8 cellular contexts compared by ENCODE assay signal in the genomic region with DNA sequence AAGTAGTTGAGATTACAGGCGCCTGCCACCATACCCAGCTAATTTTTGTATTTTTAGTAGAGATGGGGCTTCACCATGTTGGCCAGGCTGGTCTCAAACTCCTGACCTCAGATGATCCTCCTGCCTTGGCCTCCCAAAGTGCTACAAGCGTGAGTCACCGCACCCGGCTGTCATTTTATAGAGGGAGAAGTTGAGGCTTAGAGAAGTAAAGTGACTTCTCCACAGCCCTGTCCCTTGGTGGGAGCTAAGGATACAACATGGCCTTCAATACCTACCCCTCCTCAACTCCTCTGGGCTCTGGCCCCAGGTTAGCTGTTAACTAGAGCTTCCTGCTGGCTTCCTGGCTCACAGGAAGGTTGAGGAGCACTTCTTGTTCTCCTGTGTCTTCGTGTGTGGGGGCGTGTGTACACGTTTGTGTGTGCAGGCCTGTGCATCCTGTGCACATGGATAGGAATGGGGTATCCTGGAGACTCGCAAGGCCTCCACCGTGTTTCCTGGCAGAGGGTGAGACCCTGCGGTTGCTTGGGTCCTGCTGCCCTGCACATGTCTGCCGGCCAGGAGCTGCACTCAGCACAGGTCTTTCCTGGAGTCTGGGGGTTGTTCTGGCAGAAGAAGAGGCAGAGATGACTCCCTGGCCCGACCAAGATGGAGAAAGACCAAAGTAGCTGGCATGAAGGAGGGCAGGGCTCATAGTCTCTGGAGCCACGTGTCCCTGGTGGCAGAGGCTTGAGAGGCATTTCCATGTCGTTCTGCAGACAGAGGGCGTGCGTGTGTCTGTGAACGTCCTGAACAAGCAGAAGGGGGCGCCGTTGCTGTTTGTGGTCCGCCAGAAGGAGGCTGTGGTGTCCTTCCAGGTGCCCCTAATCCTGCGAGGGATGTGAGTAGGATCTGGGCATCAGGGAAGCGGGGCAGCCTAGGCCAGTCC. TPM values are rescaled to one million over a fixed set of nuclear protein-coding genes. Genes with fewer than 3 reads are reported as not detected.
DNase-seq lines count a peak whose midpoint lies in the region; ATAC-seq and TF ChIP-seq lines count a peak whose summit lies in the region.

No MANE protein-coding gene starts in this region.

- no TSS peak for BruUV-seq in HCT116 (replicated peaks; lab: Mats Ljungman, UMichigan)

- H3K4me2 ChIP-seq in HCT116 (ENCODE audit: low read length): peak overlapping the region; percentile 89

- peaks cover 29% of the 10 kb centered on the region for H3K4me1 ChIP-seq in CD8-positive, alpha-beta memory T cell (ENCODE audit: insufficient read depth, low read length)
- peaks cover 24 to 37% of the 10 kb centered on the region in 2 experiments for H3K4me1 ChIP-seq in HCT116 (ENCODE audit: control insufficient read depth in 1 of 2, insufficient read depth in 2 of 2, low read length in 2 of 2)
- H3K4me1 ChIP-seq in left ventricle myocardium inferior: peaks cover 42% of the 10 kb centered on the region

- H3K9me3 ChIP-seq in CD8-positive, alpha-beta memory T cell (ENCODE audit: low read length): no peaks in the 10 kb centered on the region
- H3K9me3 ChIP-seq in HCT116 (ENCODE audit: control insufficient read depth in 1 of 2, insufficient read depth in 1 of 2, low read depth in 1 of 2, low read length in 2 of 2) (no peaks in the 10 kb centered on the region), left ventricle myocardium inferior (replicated peaks) (no peaks in the 10 kb centered on the region)

- H3K9me2 ChIP-seq in HCT116 (ENCODE audit: insufficient read depth): no peaks in the 10 kb centered on the region

- H3K9ac ChIP-seq in HCT116 (ENCODE audit: low read length): peak overlapping the region; percentile 50

- H4K20me1 ChIP-seq in HCT116 (ENCODE audit: insufficient read depth): no peaks in the 10 kb centered on the region

- CTCF ChIA-PET in CD8-positive, alpha-beta memory T cell (lab: Charles Lee): interaction anchor here (0.7 to 6.1 kb wide), 7 partner anchors 8 to 345 kb away, joined by 3 to 33 read pairs (median 3); no protein-coding TSS in a partner anchor
- CTCF ChIA-PET in HCT116 (lab: Charles Lee): interaction anchor here (0.6 to 5.3 kb wide), 10 partner anchors 8 to 445 kb away, joined by 3 to 30 read pairs (median 4); a partner anchor contains a TSS

- H3K79me2 ChIP-seq in HCT116 (ENCODE audit: insufficient read depth, low read length): no peaks in the 10 kb centered on the region

- TF ChIP-seq RAD21 in HCT116 (IDR thresholded peaks at IDR 0.05; ENCODE audit: low read depth): peak; percentile 76

- ATAC-seq in HCT116 (peak; percentile 72), HG03521 (IDR thresholded peaks at IDR 0.05; ENCODE audit: unreplicated experiment) (no peak)

- H3K27me3 Mint-ChIP-seq in CD8-positive, alpha-beta memory T cell: no peaks in the 10 kb centered on the region
- no peaks in the 10 kb centered on the region for H3K27me3 Mint-ChIP-seq in activated naive CD8-positive, alpha-beta T cell
- no peaks in the 10 kb centered on the region for H3K27me3 Mint-ChIP-seq in progenitor cell of endocrine pancreas

- peaks cover 9% of the 10 kb centered on the region for H3K36me3 ChIP-seq in CD8-positive, alpha-beta memory T cell (ENCODE audit: insufficient read depth, low read length)
- H3K36me3 ChIP-seq in HCT116 (ENCODE audit: control insufficient read depth in 1 of 2, insufficient read depth in 2 of 2, low read length in 2 of 2) (no peaks in the 10 kb centered on the region; a peak in 2 of 4 replicates), left ventricle myocardium inferior (peaks cover 37% of the 10 kb centered on the region)

- peak overlapping the region; percentile 74 to 100 (median 95) for H3K4me3 Mint-ChIP-seq in CD8-positive, alpha-beta memory T cell
- H3K4me3 Mint-ChIP-seq in activated naive CD8-positive, alpha-beta T cell: peak overlapping the region; percentile 92
- peak overlapping the region; percentile 53 for H3K4me3 Mint-ChIP-seq in progenitor cell of endocrine pancreas (ENCODE audit: low read depth)

- H3K4me3 ChIP-seq in CD8-positive, alpha-beta memory T cell (ENCODE audit: low read length): no peak overlapping the region
- H3K4me3 ChIP-seq in HCT116 (replicated peaks in 1 of 2; ENCODE audit: low read depth in 1 of 2, low read length in 2 of 2) (no peak overlapping the region), left ventricle myocardium inferior (peak overlapping the region; percentile 95)

- peaks cover 0 to 27% (median 8%) of the 10 kb centered on the region in 3 donors for H3K36me3 Mint-ChIP-seq in CD8-positive, alpha-beta memory T cell
- H3K36me3 Mint-ChIP-seq in activated naive CD8-positive, alpha-beta T cell: peaks cover 2% of the 10 kb centered on the region
- peaks cover 2% of the 10 kb centered on the region for H3K36me3 Mint-ChIP-seq in progenitor cell of endocrine pancreas (ENCODE audit: insufficient read depth)

- no peaks in the 10 kb centered on the region for H3K27me3 ChIP-seq in CD8-positive, alpha-beta memory T cell (ENCODE audit: insufficient read depth, low read length, poor library complexity, severe bottlenecking)
- no peaks in the 10 kb centered on the region for H3K27me3 ChIP-seq in HCT116 (ENCODE audit: insufficient read depth, low read length)
- no peaks in the 10 kb centered on the region for H3K27me3 ChIP-seq in left ventricle myocardium inferior (ENCODE audit: low read depth)

- intact Hi-C loops in HCT116 (cut with micrococcal nuclease): loop anchor here (1.0 kb wide), 1 partner anchor 45 kb away; no protein-coding TSS in a partner anchor
- intact Hi-C loops in left ventricle myocardium inferior (cut with micrococcal nuclease): no loop called here

- H3K27ac ChIP-seq in CD8-positive, alpha-beta memory T cell (ENCODE audit: low read depth, low read length): no peak overlapping the region
- H3K27ac ChIP-seq in HCT116 (ENCODE audit: low read depth, low read length): peak overlapping the region; percentile 45; the same call in 1 of the 2 replicates
- H3K27ac ChIP-seq in left ventricle myocardium inferior (replicated peaks): peak overlapping the region; percentile 95

- peaks cover 29 to 36% (median 36%) of the 10 kb centered on the region in 3 donors for H3K4me1 Mint-ChIP-seq in CD8-positive, alpha-beta memory T cell
- peaks cover 25% of the 10 kb centered on the region for H3K4me1 Mint-ChIP-seq in activated naive CD8-positive, alpha-beta T cell (ENCODE audit: low read depth)
- H3K4me1 Mint-ChIP-seq in progenitor cell of endocrine pancreas (ENCODE audit: low read depth): peaks cover 34% of the 10 kb centered on the region

- RAD21 ChIA-PET in HCT116 (lab: Charles Lee; ENCODE audit: low non-redundant PET in 1 of 2, low total read pairs in 2 of 2, uncharacterized antibody in 2 of 2, unreplicated experiment in 2 of 2): interaction anchor here in 1 of 2 experiments (1.0 kb wide), 1 partner anchor 46 kb away, joined by 3 read pairs; no protein-coding TSS in a partner anchor

- no peaks in the 10 kb centered on the region for H3K9me3 Mint-ChIP-seq in CD8-positive, alpha-beta memory T cell
- H3K9me3 Mint-ChIP-seq in activated naive CD8-positive, alpha-beta T cell (ENCODE audit: low read depth): no peaks in the 10 kb centered on the region
- no peaks in the 10 kb centered on the region for H3K9me3 Mint-ChIP-seq in progenitor cell of endocrine pancreas (ENCODE audit: low read depth)

- TF ChIP-seq CTCF in HCT116 (IDR thresholded peaks at IDR 0.05 in 2 of 3, conservative IDR thresholded peaks at IDR 0.05 in 1 of 3; ENCODE audit: borderline replicate concordance in 1 of 3, insufficient read depth in 1 of 3, low read depth in 2 of 3, low read length in 2 of 3) (peak; percentile 66 to 100 (median 73)), left ventricle myocardium inferior (IDR thresholded peaks at IDR 0.05; ENCODE audit: borderline replicate concordance) (peak; percentile 66), progenitor cell of endocrine pancreas (IDR thresholded peaks at IDR 0.05; ENCODE audit: unreplicated experiment) (peak; percentile 63)

- TF ChIP-seq POLR2A in HCT116 (IDR thresholded peaks at IDR 0.05; ENCODE audit: borderline replicate concordance, extremely low read depth, insufficient read depth, insufficient read length): no peak

- peak overlapping the region in 7 of 8 donors; percentile 51 to 99 (median 87) for H3K27ac Mint-ChIP-seq in CD8-positive, alpha-beta memory T cell
- peak overlapping the region; percentile 68 for H3K27ac Mint-ChIP-seq in activated naive CD8-positive, alpha-beta T cell
- peak overlapping the region; percentile 24 for H3K27ac Mint-ChIP-seq in progenitor cell of endocrine pancreas

- DNase-seq in CD8-positive, alpha-beta memory T cell: peak; percentile 38 to 69 (median 44)
- DNase-seq in HCT116 (ENCODE audit: low read depth, low spot score) (peak; percentile 81), SHP77 (lab: John Stamatoyannopoulos, UW) (peak; percentile 71 to 74), left ventricle myocardium inferior (peak; percentile 58), progenitor cell of endocrine pancreas (ENCODE audit: low spot score, unreplicated experiment) (peak; percentile 34), NCI-H2171 (lab: John Stamatoyannopoulos, UW) (no peak)

- no peak overlapping the region for H2AFZ ChIP-seq in HCT116 (ENCODE audit: low read depth, low read length, poor library complexity, severe bottlenecking)

- POLR2A ChIA-PET in CD8-positive, alpha-beta memory T cell (lab: Charles Lee): no interaction called here
- POLR2A ChIA-PET in HCT116 (lab: Charles Lee): no interaction called here

RNA-seq across cellular contexts. Expression of a gene that starts 2.4 kb away (rescaled TPM):
- 10 to 100 TPM; 13.8 to 14.9 TPM for total RNA-seq in CD8-positive, alpha-beta memory T cell
- polyA plus RNA-seq in CD8-positive, alpha-beta memory T cell: 2.0 TPM
- total RNA-seq in HCT116 (2021; ENCODE audit: unreplicated experiment) (37.0 TPM), left ventricle myocardium inferior (23.5 TPM), progenitor cell of endocrine pancreas (44.7 and 52.6 TPM in 2 replicates)
- polyA plus RNA-seq in HCT116 (2012): 22.3 and 26.2 TPM in 2 replicates

RNA-seq across cellular contexts. Expression of a gene that starts 18.2 kb away (rescaled TPM):
- total RNA-seq in CD8-positive, alpha-beta memory T cell: 1 to 10 TPM; 1.8 to 2.2 TPM
- polyA plus RNA-seq in CD8-positive, alpha-beta memory T cell: 0.35 TPM
- total RNA-seq in HCT116 (2021; ENCODE audit: unreplicated experiment) (10.0 TPM), left ventricle myocardium inferior (113 TPM), progenitor cell of endocrine pancreas (41.4 and 72.6 TPM in 2 replicates)
- polyA plus RNA-seq in HCT116 (2012): 15.2 and 16.1 TPM in 2 replicates

RNA-seq across cellular contexts. Expression of a gene that starts 36.8 kb away (rescaled TPM):
- total RNA-seq in CD8-positive, alpha-beta memory T cell: 10 to 100 TPM; 79.5 to 84.5 TPM
- polyA plus RNA-seq in CD8-positive, alpha-beta memory T cell: 15.9 TPM
- total RNA-seq in HCT116 (2021; ENCODE audit: unreplicated experiment) (154 TPM), left ventricle myocardium inferior (51.5 TPM), progenitor cell of endocrine pancreas (116 and 121 TPM in 2 replicates)
- polyA plus RNA-seq in HCT116 (2012): 40.3 and 47.9 TPM in 2 replicates

RNA-seq across cellular contexts. Expression of a gene that starts 51.0 kb away (rescaled TPM):
- 100 to 1,000 TPM in 1 of 2 experiments, 10 to 100 TPM in 1; 99.6 to 101 TPM for total RNA-seq in CD8-positive, alpha-beta memory T cell
- polyA plus RNA-seq in CD8-positive, alpha-beta memory T cell: 81.7 TPM
- 30.0 TPM for total RNA-seq in HCT116 (2021; ENCODE audit: unreplicated experiment)
- 10.9 and 12.5 TPM in 2 replicates for polyA plus RNA-seq in HCT116 (2012)
- total RNA-seq in left ventricle myocardium inferior: 24.0 TPM
- 59.4 and 62.3 TPM in 2 replicates for total RNA-seq in progenitor cell of endocrine pancreas

RNA-seq across cellular contexts. Expression of a gene that starts 51.5 kb away (rescaled TPM):
- 10 to 100 TPM; 25.1 to 25.3 TPM for total RNA-seq in CD8-positive, alpha-beta memory T cell
- 35.0 TPM for polyA plus RNA-seq in CD8-positive, alpha-beta memory T cell
- total RNA-seq in HCT116 (2021; ENCODE audit: unreplicated experiment): 29.3 TPM
- 21.0 and 21.1 TPM in 2 replicates for polyA plus RNA-seq in HCT116 (2012)
- 21.1 TPM for total RNA-seq in left ventricle myocardium inferior
- 53.9 and 55.8 TPM in 2 replicates for total RNA-seq in progenitor cell of endocrine pancreas

Comparison
In these comparisons a context has a peak if more than half of its experiments do, and no peak if none do; other contexts are left out.
1. H3K27ac Mint-ChIP-seq: peak in every context shown above with its lines; median percentile 87 in CD8-positive, alpha-beta memory T cell; 68 in activated naive CD8-positive, alpha-beta T cell; 24 in progenitor cell of endocrine pancreas.